In the genomic region with DNA sequence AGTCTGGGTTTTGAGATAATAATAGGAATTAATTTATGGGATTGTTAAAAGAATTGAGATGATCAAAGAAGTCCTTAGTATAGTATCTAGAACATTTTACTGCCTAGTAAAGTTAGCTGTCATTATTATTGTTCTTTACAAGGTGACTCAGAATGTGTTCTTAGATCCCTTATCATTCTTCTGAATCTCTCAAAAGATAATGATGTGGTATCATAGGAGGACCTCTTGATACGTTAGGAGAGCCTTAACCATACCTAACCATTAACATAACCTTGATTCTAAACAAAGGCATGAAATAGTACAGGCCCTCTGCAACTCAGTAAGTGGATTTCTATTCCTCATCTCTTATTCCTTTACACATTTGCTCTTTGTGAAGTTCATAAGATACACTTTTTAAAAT, we compare ENCODE assay signal across 25 cellular contexts.
DNase-seq lines count a peak whose midpoint lies in the region; ATAC-seq, FAIRE-seq and TF ChIP-seq lines count a peak whose summit lies in the region.
"Had no signal": no experiment of that assay in that cellular context is flagged by ENCODE, and none has a peak within 500 bp of the region (broad histone marks: within the 10 kb centered on the region; RNA-seq: fewer than 3 reads in every experiment).

No MANE protein-coding gene starts in this region.

- DNase-seq in D721Med (ENCODE audit: insufficient read length, low spot score) (no peak), LNCaP clone FGC (ENCODE audit: low read depth) (peak; percentile 10), amniotic epithelial cell (ENCODE audit: low read depth) (peak; percentile 6), iPS-NIHi7 (ENCODE audit: extremely low spot score) (no peak)
- DNase-seq: 8988T; ACHN; AML-193; BE2C; Calu3; CD4-positive, alpha-beta T cell; CD8-positive, alpha-beta memory T cell; COR-L47; DMS153; DND-41; GM23248; H9; HFFc6 had no signal

- FAIRE-seq in D721Med (lab: Jason Lieb, UNC): peak; percentile 86
- FAIRE-seq: A549, G401.6, GM12892, H1 had no signal

- ATAC-seq in HG02642 (IDR thresholded peaks at IDR 0.05; ENCODE audit: poor library complexity, unreplicated experiment) (no peak), GM21528 (IDR thresholded peaks at IDR 0.05; ENCODE audit: low FRiP score, unreplicated experiment) (no peak)
- ATAC-seq: A549, HCT116 had no signal

- H3K4me3 ChIP-seq in LNCaP clone FGC (ENCODE audit: low read depth, low read length): no peak overlapping the region
- H3K4me3 ChIP-seq: A549; BLaER1 treated with 17β-estradiol and CSF1 and Interleukin-3, amounts not matched to agents 10 nM and 100 nM; GM23248 had no signal

- no peak for TF ChIP-seq CTCF in D721Med (IDR thresholded peaks at IDR 0.05; ENCODE audit: insufficient read depth, missing control alignments)
- TF ChIP-seq CTCF in LNCaP clone FGC (IDR thresholded peaks at IDR 0.05; ENCODE audit: control insufficient read depth, extremely low read depth, insufficient read depth): no peak

Comparison
In these comparisons a context has a peak if more than half of its experiments do, and no peak if none do; other contexts are left out.
1. DNase-seq: peak in LNCaP clone FGC (single experiment) and amniotic epithelial cell (single experiment); none in D721Med (single experiment) and iPS-NIHi7 (single experiment).